Comparison of ENCODE assay signal across 2 cellular contexts in the genomic region with DNA sequence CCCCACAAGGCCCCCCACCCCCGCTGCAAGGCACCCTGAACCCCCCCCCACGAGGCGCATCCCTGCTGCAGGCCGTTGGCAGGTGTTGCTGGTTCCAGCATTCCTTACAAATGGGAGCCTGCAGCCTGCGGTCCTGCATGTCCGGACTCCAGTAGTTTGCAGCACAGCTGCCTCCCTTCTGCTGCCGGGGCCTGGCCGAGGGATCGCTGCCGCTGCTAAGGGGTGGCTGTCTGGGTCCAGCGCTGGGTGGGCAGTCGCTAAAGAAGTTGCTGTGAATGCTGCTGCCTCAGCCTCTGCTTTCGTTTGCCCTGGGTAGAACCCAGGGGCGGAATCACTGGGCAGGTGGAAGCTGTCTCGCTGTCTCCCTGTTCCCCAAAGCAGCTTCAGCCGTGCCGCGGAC.
TF ChIP-seq lines count a peak whose summit lies in the region.

No MANE protein-coding gene starts in this region.

TF ChIP-seq in SK-N-SH, 30 proteins besides CTCF, POLR2A, EP300 and RAD21 (continued from another document):
- TF ChIP-seq, protein P1, sequence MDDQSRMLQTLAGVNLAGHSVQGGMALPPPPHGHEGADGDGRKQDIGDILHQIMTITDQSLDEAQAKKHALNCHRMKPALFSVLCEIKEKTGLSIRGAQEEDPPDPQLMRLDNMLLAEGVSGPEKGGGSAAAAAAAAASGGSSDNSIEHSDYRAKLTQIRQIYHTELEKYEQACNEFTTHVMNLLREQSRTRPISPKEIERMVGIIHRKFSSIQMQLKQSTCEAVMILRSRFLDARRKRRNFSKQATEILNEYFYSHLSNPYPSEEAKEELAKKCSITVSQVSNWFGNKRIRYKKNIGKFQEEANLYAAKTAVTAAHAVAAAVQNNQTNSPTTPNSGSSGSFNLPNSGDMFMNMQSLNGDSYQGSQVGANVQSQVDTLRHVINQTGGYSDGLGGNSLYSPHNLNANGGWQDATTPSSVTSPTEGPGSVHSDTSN (IDR thresholded peaks at IDR 0.05): no peak
- TF ChIP-seq, protein P2, sequence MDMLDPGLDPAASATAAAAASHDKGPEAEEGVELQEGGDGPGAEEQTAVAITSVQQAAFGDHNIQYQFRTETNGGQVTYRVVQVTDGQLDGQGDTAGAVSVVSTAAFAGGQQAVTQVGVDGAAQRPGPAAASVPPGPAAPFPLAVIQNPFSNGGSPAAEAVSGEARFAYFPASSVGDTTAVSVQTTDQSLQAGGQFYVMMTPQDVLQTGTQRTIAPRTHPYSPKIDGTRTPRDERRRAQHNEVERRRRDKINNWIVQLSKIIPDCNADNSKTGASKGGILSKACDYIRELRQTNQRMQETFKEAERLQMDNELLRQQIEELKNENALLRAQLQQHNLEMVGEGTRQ (IDR thresholded peaks at IDR 0.05; ENCODE audit: borderline replicate concordance, low read depth, low read length): no peak
- TF ChIP-seq TAF1 (IDR thresholded peaks at IDR 0.05; ENCODE audit: borderline replicate concordance, low read depth, low read length): no peak
- TF ChIP-seq SIN3A (IDR thresholded peaks at IDR 0.05; ENCODE audit: borderline replicate concordance, low read depth, low read length): no peak
- TF ChIP-seq RFX5 (IDR thresholded peaks at IDR 0.05; ENCODE audit: low read length): no peak
- TF ChIP-seq, protein P3, sequence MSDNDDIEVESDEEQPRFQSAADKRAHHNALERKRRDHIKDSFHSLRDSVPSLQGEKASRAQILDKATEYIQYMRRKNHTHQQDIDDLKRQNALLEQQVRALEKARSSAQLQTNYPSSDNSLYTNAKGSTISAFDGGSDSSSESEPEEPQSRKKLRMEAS (IDR thresholded peaks at IDR 0.05; ENCODE audit: low read depth): no peak
- TF ChIP-seq FOSL2 (IDR thresholded peaks at IDR 0.05; ENCODE audit: borderline replicate concordance, low read depth): no peak

TF ChIP-seq in SK-N-SH treated with all-trans-retinoic acid at 6 μM for 48 hours, 23 proteins besides CTCF, POLR2A, EP300 and RAD21 (continued from another document):
- TF ChIP-seq, protein P4, sequence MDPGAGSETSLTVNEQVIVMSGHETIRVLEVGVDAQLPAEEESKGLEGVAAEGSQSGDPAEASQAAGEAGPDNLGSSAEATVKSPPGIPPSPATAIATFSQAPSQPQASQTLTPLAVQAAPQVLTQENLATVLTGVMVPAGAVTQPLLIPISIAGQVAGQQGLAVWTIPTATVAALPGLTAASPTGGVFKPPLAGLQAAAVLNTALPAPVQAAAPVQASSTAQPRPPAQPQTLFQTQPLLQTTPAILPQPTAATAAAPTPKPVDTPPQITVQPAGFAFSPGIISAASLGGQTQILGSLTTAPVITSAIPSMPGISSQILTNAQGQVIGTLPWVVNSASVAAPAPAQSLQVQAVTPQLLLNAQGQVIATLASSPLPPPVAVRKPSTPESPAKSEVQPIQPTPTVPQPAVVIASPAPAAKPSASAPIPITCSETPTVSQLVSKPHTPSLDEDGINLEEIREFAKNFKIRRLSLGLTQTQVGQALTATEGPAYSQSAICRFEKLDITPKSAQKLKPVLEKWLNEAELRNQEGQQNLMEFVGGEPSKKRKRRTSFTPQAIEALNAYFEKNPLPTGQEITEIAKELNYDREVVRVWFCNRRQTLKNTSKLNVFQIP (CRISPR knock-in tag; IDR thresholded peaks at IDR 0.05; ENCODE audit: borderline replicate concordance, low read depth): no peak
- TF ChIP-seq ESRRG (CRISPR knock-in tag; IDR thresholded peaks at IDR 0.05): no peak
- TF ChIP-seq, protein P5, sequence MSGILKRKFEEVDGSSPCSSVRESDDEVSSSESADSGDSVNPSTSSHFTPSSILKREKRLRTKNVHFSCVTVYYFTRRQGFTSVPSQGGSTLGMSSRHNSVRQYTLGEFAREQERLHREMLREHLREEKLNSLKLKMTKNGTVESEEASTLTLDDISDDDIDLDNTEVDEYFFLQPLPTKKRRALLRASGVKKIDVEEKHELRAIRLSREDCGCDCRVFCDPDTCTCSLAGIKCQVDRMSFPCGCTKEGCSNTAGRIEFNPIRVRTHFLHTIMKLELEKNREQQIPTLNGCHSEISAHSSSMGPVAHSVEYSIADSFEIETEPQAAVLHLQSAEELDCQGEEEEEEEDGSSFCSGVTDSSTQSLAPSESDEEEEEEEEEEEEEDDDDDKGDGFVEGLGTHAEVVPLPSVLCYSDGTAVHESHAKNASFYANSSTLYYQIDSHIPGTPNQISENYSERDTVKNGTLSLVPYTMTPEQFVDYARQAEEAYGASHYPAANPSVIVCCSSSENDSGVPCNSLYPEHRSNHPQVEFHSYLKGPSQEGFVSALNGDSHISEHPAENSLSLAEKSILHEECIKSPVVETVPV (CRISPR knock-in tag; IDR thresholded peaks at IDR 0.05): no peak
